Comparison of ENCODE assay signal across 1 cellular context in genomic region chr7:76626989-76627642, GRCh38.
TF ChIP-seq lines count a peak whose summit lies in the region.
"Not testable (repeated sequence)": the region's sequence is repeated elsewhere in the genome, so short reads cannot be mapped to it uniquely, and the experiment has no call there.

TSS of gene POMZP3 (minus strand) at chr7:76627279. CDS start at chr7:76626064, 1,215 bp downstream.

TF ChIP-seq in HepG2, 621 proteins besides CTCF, POLR2A, EP300 and RAD21 (continued from another document and continues in another):
- TF ChIP-seq, protein P1, sequence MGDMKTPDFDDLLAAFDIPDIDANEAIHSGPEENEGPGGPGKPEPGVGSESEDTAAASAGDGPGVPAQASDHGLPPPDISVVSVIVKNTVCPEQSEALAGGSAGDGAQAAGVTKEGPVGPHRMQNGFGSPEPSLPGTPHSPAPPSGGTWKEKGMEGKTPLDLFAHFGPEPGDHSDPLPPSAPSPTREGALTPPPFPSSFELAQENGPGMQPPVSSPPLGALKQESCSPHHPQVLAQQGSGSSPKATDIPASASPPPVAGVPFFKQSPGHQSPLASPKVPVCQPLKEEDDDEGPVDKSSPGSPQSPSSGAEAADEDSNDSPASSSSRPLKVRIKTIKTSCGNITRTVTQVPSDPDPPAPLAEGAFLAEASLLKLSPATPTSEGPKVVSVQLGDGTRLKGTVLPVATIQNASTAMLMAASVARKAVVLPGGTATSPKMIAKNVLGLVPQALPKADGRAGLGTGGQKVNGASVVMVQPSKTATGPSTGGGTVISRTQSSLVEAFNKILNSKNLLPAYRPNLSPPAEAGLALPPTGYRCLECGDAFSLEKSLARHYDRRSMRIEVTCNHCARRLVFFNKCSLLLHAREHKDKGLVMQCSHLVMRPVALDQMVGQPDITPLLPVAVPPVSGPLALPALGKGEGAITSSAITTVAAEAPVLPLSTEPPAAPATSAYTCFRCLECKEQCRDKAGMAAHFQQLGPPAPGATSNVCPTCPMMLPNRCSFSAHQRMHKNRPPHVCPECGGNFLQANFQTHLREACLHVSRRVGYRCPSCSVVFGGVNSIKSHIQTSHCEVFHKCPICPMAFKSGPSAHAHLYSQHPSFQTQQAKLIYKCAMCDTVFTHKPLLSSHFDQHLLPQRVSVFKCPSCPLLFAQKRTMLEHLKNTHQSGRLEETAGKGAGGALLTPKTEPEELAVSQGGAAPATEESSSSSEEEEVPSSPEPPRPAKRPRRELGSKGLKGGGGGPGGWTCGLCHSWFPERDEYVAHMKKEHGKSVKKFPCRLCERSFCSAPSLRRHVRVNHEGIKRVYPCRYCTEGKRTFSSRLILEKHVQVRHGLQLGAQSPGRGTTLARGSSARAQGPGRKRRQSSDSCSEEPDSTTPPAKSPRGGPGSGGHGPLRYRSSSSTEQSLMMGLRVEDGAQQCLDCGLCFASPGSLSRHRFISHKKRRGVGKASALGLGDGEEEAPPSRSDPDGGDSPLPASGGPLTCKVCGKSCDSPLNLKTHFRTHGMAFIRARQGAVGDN (CRISPR knock-in tag; IDR thresholded peaks at IDR 0.05) = peak; percentile 70
- TF ChIP-seq NONO (IDR thresholded peaks at IDR 0.05); MAZ (IDR thresholded peaks at IDR 0.05; ENCODE audit: borderline replicate concordance, low read depth, low read length): not testable (repeated sequence)
- TF ChIP-seq NONO (CRISPR knock-in tag; conservative IDR thresholded peaks at IDR 0.05) (peak; percentile 40; the same call in 1 of the 2 replicates), AKAP8 (CRISPR knock-in tag; IDR thresholded peaks at IDR 0.05) (peak; percentile 51; the same call in 1 of the 2 replicates), KAT8 (CRISPR knock-in tag; IDR thresholded peaks at IDR 0.05) (peak; percentile 23; the same call in 1 of the 2 replicates), PHF20 (CRISPR knock-in tag; IDR thresholded peaks at IDR 0.05) (peak; percentile 39; the same call in 1 of the 2 replicates), TAF1 (CRISPR knock-in tag; IDR thresholded peaks at IDR 0.05) (peak; percentile 58; the same call in 1 of the 2 replicates), ZNF777 (CRISPR knock-in tag; IDR thresholded peaks at IDR 0.05) (0 out of 2 replicates have a peak, but pooled peaks have one; percentile 32), ATF7-NPFF (CRISPR knock-in tag; IDR thresholded peaks at IDR 0.05; ENCODE audit: low read depth) (peak; percentile 67), ZC3H13 (CRISPR knock-in tag; IDR thresholded peaks at IDR 0.05) (peak; percentile 94), ZNF451 (CRISPR knock-in tag; IDR thresholded peaks at IDR 0.05) (0 out of 2 replicates have a peak, but pooled peaks have one; percentile 39), NFKB2 (CRISPR knock-in tag; IDR thresholded peaks at IDR 0.05; ENCODE audit: borderline replicate concordance) (0 out of 2 replicates have a peak, but pooled peaks have one; percentile 35), ZNF143 (CRISPR knock-in tag; IDR thresholded peaks at IDR 0.05) (peak; percentile 83), THAP11 (CRISPR knock-in tag; IDR thresholded peaks at IDR 0.05) (peak; percentile 53), ZFY (CRISPR knock-in tag; IDR thresholded peaks at IDR 0.05) (peak; percentile 90), ZNF776 (CRISPR knock-in tag; IDR thresholded peaks at IDR 0.05) (peak; percentile 27; the same call in 1 of the 2 replicates), ARID4A (CRISPR knock-in tag; IDR thresholded peaks at IDR 0.05; ENCODE audit: borderline replicate concordance) (peak; percentile 53; the same call in 1 of the 2 replicates), ZBTB38 (CRISPR knock-in tag; IDR thresholded peaks at IDR 0.05) (0 out of 2 replicates have a peak, but pooled peaks have one; percentile 16), ZNF768 (CRISPR knock-in tag; IDR thresholded peaks at IDR 0.05) (peak; percentile 30; the same call in 1 of the 2 replicates), MEIS2 (CRISPR knock-in tag; IDR thresholded peaks at IDR 0.05) (0 out of 2 replicates have a peak, but pooled peaks have one; percentile 16), PHF8 (CRISPR knock-in tag; IDR thresholded peaks at IDR 0.05) (peak; percentile 46; the same call in 1 of the 2 replicates), TBX2 (CRISPR knock-in tag; IDR thresholded peaks at IDR 0.05; ENCODE audit: borderline replicate concordance) (peak; percentile 33; the same call in 1 of the 2 replicates), RBFOX2 (IDR thresholded peaks at IDR 0.05; ENCODE audit: low read depth, low read length) (peak; percentile 70), HOXA3 (CRISPR knock-in tag; IDR thresholded peaks at IDR 0.05) (peak; percentile 70), ZFX (CRISPR knock-in tag; IDR thresholded peaks at IDR 0.05; ENCODE audit: low read depth) (peak; percentile 85), KDM5A (IDR thresholded peaks at IDR 0.05; ENCODE audit: borderline replicate concordance, low read length) (peak; percentile 67; the same call in 1 of the 2 replicates), MAZ (CRISPR knock-in tag; IDR thresholded peaks at IDR 0.05; ENCODE audit: low read depth) (peak; percentile 53; the same call in 1 of the 2 replicates), MED1 (CRISPR knock-in tag; IDR thresholded peaks at IDR 0.05) (peak; percentile 10; the same call in 1 of the 2 replicates), MYC (CRISPR knock-in tag; IDR thresholded peaks at IDR 0.05; ENCODE audit: borderline replicate concordance) (peak; percentile 19; the same call in 1 of the 2 replicates), SAFB2 (CRISPR knock-in tag; IDR thresholded peaks at IDR 0.05; ENCODE audit: borderline replicate concordance, low read depth) (peak; percentile 90), ARNT2 (CRISPR knock-in tag; IDR thresholded peaks at IDR 0.05; ENCODE audit: low read depth) (peak; percentile 58; the same call in 1 of the 2 replicates), HES4 (CRISPR knock-in tag; IDR thresholded peaks at IDR 0.05; ENCODE audit: borderline replicate concordance) (peak; percentile 53; the same call in 1 of the 2 replicates), ZNF563 (CRISPR knock-in tag; IDR thresholded peaks at IDR 0.05) (peak; percentile 73; the same call in 1 of the 2 replicates), ZSCAN31 (CRISPR knock-in tag; IDR thresholded peaks at IDR 0.05; ENCODE audit: low read depth) (peak; percentile 50; the same call in 1 of the 2 replicates), KLF16 (CRISPR knock-in tag; IDR thresholded peaks at IDR 0.05) (0 out of 4 replicates have a peak, but pooled peaks of 1 of the 2 experiments have one; percentile 31), SALL1 (CRISPR knock-in tag; IDR thresholded peaks at IDR 0.05) (peak; percentile 50; the same call in 1 of the 2 replicates)
- TF ChIP-seq, protein P2, sequence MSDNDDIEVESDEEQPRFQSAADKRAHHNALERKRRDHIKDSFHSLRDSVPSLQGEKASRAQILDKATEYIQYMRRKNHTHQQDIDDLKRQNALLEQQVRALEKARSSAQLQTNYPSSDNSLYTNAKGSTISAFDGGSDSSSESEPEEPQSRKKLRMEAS (IDR thresholded peaks at IDR 0.05) = peak; percentile 30; the same call in 1 of the 2 replicates
- TF ChIP-seq, protein P3, sequence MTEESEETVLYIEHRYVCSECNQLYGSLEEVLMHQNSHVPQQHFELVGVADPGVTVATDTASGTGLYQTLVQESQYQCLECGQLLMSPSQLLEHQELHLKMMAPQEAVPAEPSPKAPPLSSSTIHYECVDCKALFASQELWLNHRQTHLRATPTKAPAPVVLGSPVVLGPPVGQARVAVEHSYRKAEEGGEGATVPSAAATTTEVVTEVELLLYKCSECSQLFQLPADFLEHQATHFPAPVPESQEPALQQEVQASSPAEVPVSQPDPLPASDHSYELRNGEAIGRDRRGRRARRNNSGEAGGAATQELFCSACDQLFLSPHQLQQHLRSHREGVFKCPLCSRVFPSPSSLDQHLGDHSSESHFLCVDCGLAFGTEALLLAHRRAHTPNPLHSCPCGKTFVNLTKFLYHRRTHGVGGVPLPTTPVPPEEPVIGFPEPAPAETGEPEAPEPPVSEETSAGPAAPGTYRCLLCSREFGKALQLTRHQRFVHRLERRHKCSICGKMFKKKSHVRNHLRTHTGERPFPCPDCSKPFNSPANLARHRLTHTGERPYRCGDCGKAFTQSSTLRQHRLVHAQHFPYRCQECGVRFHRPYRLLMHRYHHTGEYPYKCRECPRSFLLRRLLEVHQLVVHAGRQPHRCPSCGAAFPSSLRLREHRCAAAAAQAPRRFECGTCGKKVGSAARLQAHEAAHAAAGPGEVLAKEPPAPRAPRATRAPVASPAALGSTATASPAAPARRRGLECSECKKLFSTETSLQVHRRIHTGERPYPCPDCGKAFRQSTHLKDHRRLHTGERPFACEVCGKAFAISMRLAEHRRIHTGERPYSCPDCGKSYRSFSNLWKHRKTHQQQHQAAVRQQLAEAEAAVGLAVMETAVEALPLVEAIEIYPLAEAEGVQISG (CRISPR knock-in tag; IDR thresholded peaks at IDR 0.05) = peak; percentile 67
- TF ChIP-seq, protein P4, sequence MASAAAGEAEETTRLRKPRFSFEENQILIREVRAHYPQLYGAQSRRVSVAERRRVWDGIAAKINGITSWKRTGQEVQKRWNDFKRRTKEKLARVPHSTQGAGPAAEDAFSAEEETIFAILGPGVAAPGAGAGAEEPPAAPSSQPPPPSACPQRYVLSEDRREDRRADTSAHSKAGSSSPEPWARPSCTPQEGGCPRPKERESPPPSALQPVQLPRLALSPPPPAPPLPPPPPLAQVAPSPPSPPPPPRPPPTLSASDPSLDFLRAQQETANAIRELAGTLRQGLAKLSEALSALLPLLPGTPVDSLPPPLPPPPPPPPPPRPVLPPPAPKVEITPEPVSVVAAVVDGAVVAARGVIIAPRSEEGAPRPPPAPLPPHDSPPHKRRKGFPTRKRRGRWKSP (CRISPR knock-in tag; IDR thresholded peaks at IDR 0.05) = 0 out of 2 replicates have a peak, but pooled peaks have one; percentile 45
- TF ChIP-seq, protein P5, sequence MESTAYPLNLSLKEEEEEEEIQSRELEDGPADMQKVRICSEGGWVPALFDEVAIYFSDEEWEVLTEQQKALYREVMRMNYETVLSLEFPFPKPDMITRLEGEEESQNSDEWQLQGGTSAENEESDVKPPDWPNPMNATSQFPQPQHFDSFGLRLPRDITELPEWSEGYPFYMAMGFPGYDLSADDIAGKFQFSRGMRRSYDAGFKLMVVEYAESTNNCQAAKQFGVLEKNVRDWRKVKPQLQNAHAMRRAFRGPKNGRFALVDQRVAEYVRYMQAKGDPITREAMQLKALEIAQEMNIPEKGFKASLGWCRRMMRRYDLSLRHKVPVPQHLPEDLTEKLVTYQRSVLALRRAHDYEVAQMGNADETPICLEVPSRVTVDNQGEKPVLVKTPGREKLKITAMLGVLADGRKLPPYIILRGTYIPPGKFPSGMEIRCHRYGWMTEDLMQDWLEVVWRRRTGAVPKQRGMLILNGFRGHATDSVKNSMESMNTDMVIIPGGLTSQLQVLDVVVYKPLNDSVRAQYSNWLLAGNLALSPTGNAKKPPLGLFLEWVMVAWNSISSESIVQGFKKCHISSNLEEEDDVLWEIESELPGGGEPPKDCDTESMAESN (CRISPR knock-in tag; conservative IDR thresholded peaks at IDR 0.05) = peak; percentile 57; the same call in 1 of the 2 replicates
- TF ChIP-seq, protein P6, sequence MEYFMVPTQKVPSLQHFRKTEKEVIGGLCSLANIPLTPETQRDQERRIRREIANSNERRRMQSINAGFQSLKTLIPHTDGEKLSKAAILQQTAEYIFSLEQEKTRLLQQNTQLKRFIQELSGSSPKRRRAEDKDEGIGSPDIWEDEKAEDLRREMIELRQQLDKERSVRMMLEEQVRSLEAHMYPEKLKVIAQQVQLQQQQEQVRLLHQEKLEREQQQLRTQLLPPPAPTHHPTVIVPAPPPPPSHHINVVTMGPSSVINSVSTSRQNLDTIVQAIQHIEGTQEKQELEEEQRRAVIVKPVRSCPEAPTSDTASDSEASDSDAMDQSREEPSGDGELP (IDR thresholded peaks at IDR 0.05; ENCODE audit: borderline replicate concordance, low read depth) = peak; percentile 52; the same call in 1 of the 2 replicates
- TF ChIP-seq, protein P7, sequence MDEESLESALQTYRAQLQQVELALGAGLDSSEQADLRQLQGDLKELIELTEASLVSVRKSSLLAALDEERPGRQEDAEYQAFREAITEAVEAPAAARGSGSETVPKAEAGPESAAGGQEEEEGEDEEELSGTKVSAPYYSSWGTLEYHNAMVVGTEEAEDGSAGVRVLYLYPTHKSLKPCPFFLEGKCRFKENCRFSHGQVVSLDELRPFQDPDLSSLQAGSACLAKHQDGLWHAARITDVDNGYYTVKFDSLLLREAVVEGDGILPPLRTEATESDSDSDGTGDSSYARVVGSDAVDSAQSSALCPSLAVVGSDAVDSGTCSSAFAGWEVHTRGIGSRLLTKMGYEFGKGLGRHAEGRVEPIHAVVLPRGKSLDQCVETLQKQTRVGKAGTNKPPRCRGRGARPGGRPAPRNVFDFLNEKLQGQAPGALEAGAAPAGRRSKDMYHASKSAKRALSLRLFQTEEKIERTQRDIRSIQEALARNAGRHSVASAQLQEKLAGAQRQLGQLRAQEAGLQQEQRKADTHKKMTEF (CRISPR knock-in tag; IDR thresholded peaks at IDR 0.05) = peak; percentile 37; the same call in 1 of the 2 replicates
